8 cellular contexts compared by ENCODE assay signal in genomic region chr13:49292742-49293498, GRCh38. TPM values are rescaled to one million over a fixed set of nuclear protein-coding genes. Genes with fewer than 3 reads are reported as not detected.
DNase-seq lines count a peak whose midpoint lies in the region; ATAC-seq and TF ChIP-seq lines count a peak whose summit lies in the region.

No MANE protein-coding gene starts in this region.

- H3K27me3 ChIP-seq in DND-41 (ENCODE audit: insufficient read depth, low read length, poor library complexity) = no peaks in the 10 kb centered on the region

- H3K36me3 Mint-ChIP-seq in chondrocyte (ENCODE audit: low read depth) = no peaks in the 10 kb centered on the region
- peaks cover 5 to 13% (median 10%) of the 10 kb centered on the region in 3 donors for H3K36me3 Mint-ChIP-seq in naive thymus-derived CD8-positive, alpha-beta T cell

- H2AFZ ChIP-seq in DND-41 (ENCODE audit: low read depth, low read length) = no peak overlapping the region

- POLR2A ChIA-PET in naive thymus-derived CD8-positive, alpha-beta T cell (lab: Charles Lee) = no interaction called here

- no peaks in the 10 kb centered on the region for H3K9me3 ChIP-seq in DND-41 (ENCODE audit: insufficient read depth, low read length, severe bottlenecking)

- DNase-seq in DND-41 (peak; percentile 30), NCI-H2227 (lab: John Stamatoyannopoulos, UW; ENCODE audit: unreplicated experiment) (peak; percentile 67), chondrocyte (ENCODE audit: low spot score) (no peak), activated T-cell treated with anti-CD3 and anti-CD28 coated beads for 4 hours (no peak), foreskin melanocyte (no peak)
- DNase-seq in naive thymus-derived CD8-positive, alpha-beta T cell = peak in 2 of 10 donors; percentile 8 to 13

- no peaks in the 10 kb centered on the region for H4K20me1 ChIP-seq in DND-41 (ENCODE audit: insufficient read depth, low read length)

- no peak overlapping the region for H3K4me2 ChIP-seq in DND-41 (ENCODE audit: insufficient read depth, low read length)

- H3K9ac ChIP-seq in DND-41 (ENCODE audit: low read depth, low read length) = no peak overlapping the region

- no peak overlapping the region for H3K4me3 Mint-ChIP-seq in chondrocyte (ENCODE audit: unreplicated experiment)
- H3K4me3 Mint-ChIP-seq in naive thymus-derived CD8-positive, alpha-beta T cell = peak overlapping the region in 4 of 10 donors; percentile 8 to 46 (median 36)

- H3K4me1 ChIP-seq in DND-41 (ENCODE audit: insufficient read depth, low read length) = no peaks in the 10 kb centered on the region

- H3K4me1 Mint-ChIP-seq in chondrocyte (ENCODE audit: low read depth) = peaks cover 11% of the 10 kb centered on the region
- H3K4me1 Mint-ChIP-seq in naive thymus-derived CD8-positive, alpha-beta T cell = peaks cover 4 to 10% (median 8%) of the 10 kb centered on the region in 4 donors

- no peak overlapping the region for H3K4me3 ChIP-seq in DND-41 (ENCODE audit: low read depth in 1 of 2, low read length in 2 of 2)

- peak overlapping the region; percentile 79 for H3K27ac Mint-ChIP-seq in chondrocyte (ENCODE audit: unreplicated experiment)
- peak overlapping the region in 7 of 10 donors; percentile 20 to 87 (median 58) for H3K27ac Mint-ChIP-seq in naive thymus-derived CD8-positive, alpha-beta T cell

- no peak for TF ChIP-seq CTCF in DND-41 (IDR thresholded peaks at IDR 0.05; ENCODE audit: borderline replicate concordance, extremely low read depth, low read length, poor library complexity, severe bottlenecking)
- TF ChIP-seq CTCF in chondrocyte (IDR thresholded peaks at IDR 0.05) = no peak

- H3K9me3 Mint-ChIP-seq in chondrocyte (ENCODE audit: low read depth) = no peaks in the 10 kb centered on the region
- H3K9me3 Mint-ChIP-seq in naive thymus-derived CD8-positive, alpha-beta T cell = no peaks in the 10 kb centered on the region

- H3K27me3 Mint-ChIP-seq in chondrocyte (ENCODE audit: low read depth) = no peaks in the 10 kb centered on the region
- H3K27me3 Mint-ChIP-seq in naive thymus-derived CD8-positive, alpha-beta T cell = no peaks in the 10 kb centered on the region

- no peak overlapping the region for H3K27ac ChIP-seq in DND-41 (ENCODE audit: low read length)

- H3K79me2 ChIP-seq in DND-41 (ENCODE audit: insufficient read depth, low read length) = no peaks in the 10 kb centered on the region

- peaks cover 16% of the 10 kb centered on the region; the same call in 1 of the 2 replicates for H3K36me3 ChIP-seq in DND-41 (ENCODE audit: insufficient read depth, low read length)

- ATAC-seq in DND-41 (ENCODE audit: insufficient read depth, low read depth) = peak; percentile 22; the same call in 1 of the 3 replicates
- peak in 1 of 2 donors; percentile 39 for ATAC-seq in naive thymus-derived CD8-positive, alpha-beta T cell
- no peak for ATAC-seq in HG02973 (IDR thresholded peaks at IDR 0.05; ENCODE audit: unreplicated experiment)
- ATAC-seq in HG03460 (IDR thresholded peaks at IDR 0.05; ENCODE audit: unreplicated experiment) = no peak

RNA-seq across cellular contexts. Expression of gene CDADC1, which starts 45.2 kb away (rescaled TPM):
- 8.9 to 13.5 TPM (median 11.8 TPM) in 3 replicates for total RNA-seq in chondrocyte
- 10 to 100 TPM; 13.0 to 13.3 TPM for total RNA-seq in naive thymus-derived CD8-positive, alpha-beta T cell
- 1 to 10 TPM; 7.8 to 8.9 (median 8.8) TPM for polyA plus RNA-seq in naive thymus-derived CD8-positive, alpha-beta T cell

Comparison
In these comparisons a context has a peak if more than half of its experiments do, and no peak if none do; other contexts are left out.
1. DNase-seq: peak in DND-41 (single experiment) and NCI-H2227 (single experiment); none in chondrocyte (single experiment), activated T-cell treated with anti-CD3 and anti-CD28 coated beads for 4 hours (single experiment) and foreskin melanocyte (single experiment).